ENCODE assay signal across 15 cellular contexts in genomic region chr3:88195951-88196434, GRCh38. TPM values are rescaled to one million over a fixed set of nuclear protein-coding genes. Genes with fewer than 3 reads are reported as not detected.
DNase-seq lines count a peak whose midpoint lies in the region; ATAC-seq and TF ChIP-seq lines count a peak whose summit lies in the region.
"Had no signal": no experiment of that assay in that cellular context is flagged by ENCODE, and none has a peak within 500 bp of the region (broad histone marks: within the 10 kb centered on the region; RNA-seq: fewer than 3 reads in every experiment).

No MANE protein-coding gene starts in this region.

- H4K20me1 ChIP-seq in osteoblast (ENCODE audit: insufficient read depth, low read length), result no peaks in the 10 kb centered on the region

- H3K4me2 ChIP-seq in osteoblast (ENCODE audit: insufficient read depth, low read length), result no peak overlapping the region

- no peak for TF ChIP-seq CTCF in astrocyte of the cerebellum (IDR thresholded peaks at IDR 0.05; ENCODE audit: low read depth, low read length, missing control alignments)
- TF ChIP-seq CTCF in osteoblast (IDR thresholded peaks at IDR 0.05; ENCODE audit: extremely low read depth, low read depth, low read length), result no peak

- no peaks in the 10 kb centered on the region for H3K9me3 ChIP-seq in osteoblast (ENCODE audit: low read depth, low read length)
- no peaks in the 10 kb centered on the region for H3K9me3 ChIP-seq in CD8-positive, alpha-beta memory T cell (ENCODE audit: low read length)
- H3K9me3 ChIP-seq: mucosa of descending colon had no signal

- H3K27ac Mint-ChIP-seq in CD8-positive, alpha-beta memory T cell, result no peak overlapping the region
- H3K27ac Mint-ChIP-seq in effector memory CD8-positive, alpha-beta T cell, result no peak overlapping the region
- H3K27ac Mint-ChIP-seq: immature natural killer cell had no signal

- H3K9me3 Mint-ChIP-seq in CD8-positive, alpha-beta memory T cell, result no peaks in the 10 kb centered on the region
- H3K9me3 Mint-ChIP-seq in effector memory CD8-positive, alpha-beta T cell, result no peaks in the 10 kb centered on the region
- H3K9me3 Mint-ChIP-seq: immature natural killer cell had no signal

- no peaks in the 10 kb centered on the region for H3K4me1 ChIP-seq in osteoblast (ENCODE audit: insufficient read depth, low read length)
- no peaks in the 10 kb centered on the region for H3K4me1 ChIP-seq in CD8-positive, alpha-beta memory T cell (ENCODE audit: insufficient read depth, low read length)
- H3K4me1 ChIP-seq: parathyroid adenoma had no signal

- H3K27ac ChIP-seq in osteoblast (ENCODE audit: low read depth, low read length), result no peak overlapping the region
- no peak overlapping the region for H3K27ac ChIP-seq in CD8-positive, alpha-beta memory T cell (ENCODE audit: low read depth, low read length)
- H3K27ac ChIP-seq: parathyroid adenoma had no signal

- H3K36me3 ChIP-seq in osteoblast (ENCODE audit: insufficient read depth, low read length), result no peaks in the 10 kb centered on the region
- no peaks in the 10 kb centered on the region for H3K36me3 ChIP-seq in CD8-positive, alpha-beta memory T cell (ENCODE audit: insufficient read depth, low read length)

- no peak overlapping the region for H3K4me3 Mint-ChIP-seq in CD8-positive, alpha-beta memory T cell
- H3K4me3 Mint-ChIP-seq in effector memory CD8-positive, alpha-beta T cell, result no peak overlapping the region
- H3K4me3 Mint-ChIP-seq: immature natural killer cell had no signal

- H3K4me3 ChIP-seq in astrocyte of the cerebellum (ENCODE audit: low read depth, low read length) (no peak overlapping the region), osteoblast (ENCODE audit: insufficient read depth, low read length) (no peak overlapping the region)
- H3K4me3 ChIP-seq in CD8-positive, alpha-beta memory T cell (ENCODE audit: low read length), result no peak overlapping the region
- H3K4me3 ChIP-seq: mucosa of descending colon had no signal

- no peaks in the 10 kb centered on the region for H3K79me2 ChIP-seq in osteoblast (ENCODE audit: insufficient read depth, low read length)
- H3K79me2 ChIP-seq: parathyroid adenoma had no signal

- POLR2A ChIA-PET in CD8-positive, alpha-beta memory T cell (lab: Charles Lee), result no interaction called here

- DNase-seq in CD1c-positive myeloid dendritic cell (ENCODE audit: extremely low spot score), result peak; percentile 27
- peak; percentile 48 for DNase-seq in LHCN-M2 (ENCODE audit: low read depth)
- peak; percentile 34 for DNase-seq in astrocyte of the cerebellum (ENCODE audit: low read depth)
- DNase-seq in osteoblast (ENCODE audit: insufficient read length, low spot score, missing footprints), result no peak
- DNase-seq in CD8-positive, alpha-beta memory T cell, result no peak
- DNase-seq in effector memory CD8-positive, alpha-beta T cell, result no peak
- no peak for DNase-seq in NCI-H2107 treated with DMSO at 0.1 percent for 48 hours (lab: John Stamatoyannopoulos, UW; ENCODE audit: unreplicated experiment)
- DNase-seq: activated effector memory CD4-positive, alpha-beta T cell treated with Interleukin-2 at 50 U/mL for 16 hours; immature natural killer cell; mucosa of descending colon; NCI-H1436; NCI-H774; SHP77 had no signal

- H3K27me3 Mint-ChIP-seq in CD8-positive, alpha-beta memory T cell, result peaks cover 10 to 12% of the 10 kb centered on the region in 2 donors
- no peaks in the 10 kb centered on the region for H3K27me3 Mint-ChIP-seq in effector memory CD8-positive, alpha-beta T cell

- no peak for ATAC-seq in HG03457 (IDR thresholded peaks at IDR 0.05; ENCODE audit: unreplicated experiment)
- ATAC-seq in effector memory CD8-positive, alpha-beta T cell (replicated peaks), result no peak
- ATAC-seq: mucosa of descending colon had no signal

- no peaks in the 10 kb centered on the region for H3K4me1 Mint-ChIP-seq in CD8-positive, alpha-beta memory T cell
- no peaks in the 10 kb centered on the region for H3K4me1 Mint-ChIP-seq in effector memory CD8-positive, alpha-beta T cell (ENCODE audit: low read depth in 2 of 2)
- H3K4me1 Mint-ChIP-seq: immature natural killer cell had no signal

- H2AFZ ChIP-seq in osteoblast (ENCODE audit: low read length), result peak overlapping the region; percentile 64
- H2AFZ ChIP-seq: parathyroid adenoma had no signal

- CTCF ChIA-PET in CD8-positive, alpha-beta memory T cell (lab: Charles Lee), result no interaction called here

- in situ Hi-C loops in astrocyte of the cerebellum (cut with HindIII; ENCODE audit: low sequenced_read_pairs), result no loop called here

- H3K36me3 Mint-ChIP-seq in CD8-positive, alpha-beta memory T cell, result no peaks in the 10 kb centered on the region
- H3K36me3 Mint-ChIP-seq in effector memory CD8-positive, alpha-beta T cell (ENCODE audit: insufficient read depth), result no peaks in the 10 kb centered on the region
- H3K36me3 Mint-ChIP-seq: immature natural killer cell had no signal

- H3K27me3 ChIP-seq in osteoblast (ENCODE audit: insufficient read depth, low read length), result no peaks in the 10 kb centered on the region
- H3K27me3 ChIP-seq in CD8-positive, alpha-beta memory T cell (ENCODE audit: insufficient read depth, low read length, poor library complexity, severe bottlenecking), result no peaks in the 10 kb centered on the region

RNA-seq across cellular contexts. Expression of gene C3orf38, which starts 46.2 kb away (rescaled TPM):
- total RNA-seq in LHCN-M2 (2014; rRNA removed) (29.9 and 34.3 TPM in 2 replicates), osteoblast (33.6 and 35.5 TPM in 2 replicates)
- polyA plus RNA-seq in LHCN-M2 (2012), result 14.9 TPM
- 10 to 100 TPM; 25.9 to 28.2 TPM for total RNA-seq in CD8-positive, alpha-beta memory T cell
- 19.4 TPM for polyA plus RNA-seq in CD8-positive, alpha-beta memory T cell

Comparison
In these comparisons a context has a peak if more than half of its experiments do, and no peak if none do; other contexts are left out.
1. DNase-seq: peak in CD1c-positive myeloid dendritic cell (single experiment), LHCN-M2 (single experiment) and astrocyte of the cerebellum (single experiment); none in osteoblast (single experiment), CD8-positive, alpha-beta memory T cell (0 of 5), effector memory CD8-positive, alpha-beta T cell (0 of 3) and NCI-H2107 treated with DMSO at 0.1 percent for 48 hours (single experiment).